In the genomic region with DNA sequence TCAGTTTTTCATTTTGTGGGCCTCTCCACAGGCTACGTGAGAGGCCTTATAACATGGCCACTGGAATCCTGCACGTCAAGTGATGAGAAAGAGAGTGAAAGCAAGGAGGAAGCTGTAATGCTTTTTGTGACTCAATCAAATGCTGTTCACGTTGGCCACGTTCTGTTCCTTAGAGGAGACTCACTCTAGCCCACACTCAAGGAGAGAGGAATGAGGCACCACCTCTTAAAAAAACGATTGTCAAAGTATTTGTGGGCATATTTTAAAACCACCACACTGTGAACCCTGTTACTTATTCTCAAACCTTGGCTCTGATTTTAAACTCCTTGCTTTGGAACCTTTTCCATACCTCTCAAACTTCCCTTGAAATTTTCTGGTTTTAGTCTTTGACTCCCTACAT, we compare ENCODE assay signal across 9 cellular contexts.
"Had no signal": no experiment of that assay in that cellular context is flagged by ENCODE, and none has a peak within 500 bp of the region (broad histone marks: within the 10 kb centered on the region; RNA-seq: fewer than 3 reads in every experiment).

No MANE protein-coding gene starts in this region.

- H3K36me3 ChIP-seq: HAP-1 had no signal

- H3K27ac ChIP-seq: GM23248, KMS-11 had no signal

- DNase-seq: GM23248, H7, HFFc6, KBM-7 had no signal

- FAIRE-seq: HepG2 had no signal

- H3K9me3 ChIP-seq: HAP-1 had no signal

- H3K36me3 Mint-ChIP-seq: IgD-negative memory B cell had no signal

- ATAC-seq: HCT116, HepG2 had no signal

- H3K9ac ChIP-seq: GM23248, KMS-11 had no signal

- H2AFZ ChIP-seq: GM23248 had no signal

- H3K27me3 Mint-ChIP-seq: IgD-negative memory B cell had no signal

- H3K27ac Mint-ChIP-seq: HFFc6, IgD-negative memory B cell had no signal

- H3K4me2 ChIP-seq: KMS-11 had no signal

- H3K4me1 ChIP-seq: HAP-1 had no signal

- H3K4me3 ChIP-seq: GM23248, HAP-1 had no signal

- H3K4me3 Mint-ChIP-seq: HFFc6, IgD-negative memory B cell had no signal

- H3K4me1 Mint-ChIP-seq: IgD-negative memory B cell had no signal
